Comparison of ENCODE assay signal across 36 cellular contexts in the genomic region with DNA sequence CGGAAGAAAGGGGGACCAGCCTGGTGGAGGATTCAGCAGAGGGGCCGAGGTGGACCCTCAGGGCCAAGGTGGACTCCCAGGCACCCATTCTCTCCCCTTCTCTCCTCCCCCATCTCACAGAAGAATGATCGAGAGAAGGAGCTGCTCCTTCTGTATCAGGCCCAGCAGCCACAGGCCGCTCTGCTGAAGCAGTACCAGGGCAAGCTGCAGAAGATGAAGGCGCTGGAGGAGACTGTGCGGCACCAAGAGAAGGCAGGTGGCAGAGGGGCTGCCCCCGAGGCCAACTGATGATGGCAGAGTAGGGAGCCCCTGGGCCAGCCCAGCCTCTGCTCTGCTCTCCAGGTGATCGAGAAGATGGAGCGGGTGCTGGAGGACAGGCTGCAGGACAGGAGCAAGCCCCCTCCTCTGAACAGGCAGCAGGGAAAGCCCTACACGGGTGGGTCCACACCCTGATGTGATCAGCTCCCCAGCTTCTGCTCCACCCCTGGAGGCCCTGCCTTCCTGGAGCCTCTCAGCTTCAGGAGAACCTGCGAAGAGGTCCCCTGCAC. TPM values are rescaled to one million over a fixed set of nuclear protein-coding genes. Genes with fewer than 3 reads are reported as not detected.
"Had no signal": no experiment of that assay in that cellular context is flagged by ENCODE, and none has a peak within 500 bp of the region (broad histone marks: within the 10 kb centered on the region; RNA-seq: fewer than 3 reads in every experiment).

No MANE protein-coding gene starts in this region.

- H3K27me3 ChIP-seq: ascending aorta, cardiac muscle cell had no signal

- H3K36me3 ChIP-seq: ascending aorta, cardiac muscle cell had no signal

- ATAC-seq: activated CD8-positive, alpha-beta T cell treated with anti-CD3 and anti-CD28 coated beads for 36 hours; activated naive CD8-positive, alpha-beta T cell treated with anti-CD3 and anti-CD28 coated beads, Interleukin-2, amount 50 U/mL, for 24 hours; activated T-cell treated with anti-CD3 and anti-CD28 coated beads, Interleukin-2, amount 50 U/mL, for 4 hours had no signal

- H3K4me1 ChIP-seq: ascending aorta had no signal

- H3K9me3 Mint-ChIP-seq: activated B cell treated with CpG ODN at 0.5 μM for 24 hours; activated CD4-positive, alpha-beta memory T cell treated with anti-CD3 and anti-CD28 coated beads for 36 hours; activated CD4-positive, alpha-beta T cell treated with anti-CD3 and anti-CD28 coated beads, Interleukin-2, amount 10 ng/mL, durations not matched to agents 24 days and 14 days; activated CD8-positive, alpha-beta T cell treated with anti-CD3 and anti-CD28 coated beads for 36 hours; activated naive CD4-positive, alpha-beta T cell treated with anti-CD3 and anti-CD28 coated beads, Interleukin-2, amount 10 ng/mL, durations not matched to agents 7 days and 5 days; activated naive CD4-positive, alpha-beta T cell treated with anti-CD3 and anti-CD28 coated beads, Interleukin-2, amount 50 U/mL, for 24 hours; activated naive CD8-positive, alpha-beta T cell treated with anti-CD3 and anti-CD28 coated beads, Interleukin-2, amount 10 ng/mL, durations not matched to agents 7 days and 5 days; activated naive CD8-positive, alpha-beta T cell treated with anti-CD3 and anti-CD28 coated beads, Interleukin-2, amount 50 U/mL, for 24 hours; activated T-cell treated with anti-CD3 and anti-CD28 coated beads, Interleukin-2, amount 50 U/mL, for 4 hours; activated T-helper 2 cell treated with anti-CD3 and anti-CD28 coated beads, Interferon-gamma antibody, Interleukin-2, Interleukin-4, amounts not matched to agents 10 μg/mL and 5 μg/mL and 100 μg/mL, durations not matched to agents 14 hours and 24 hours and 36 hours; central memory CD8-positive, alpha-beta T cell; T-helper 1 cell treated with Interleukin-12 subunit alpha and Interleukin-12 subunit beta and Interleukin-4 antibody, amounts not matched to agents 30 μg/mL and 1 μg/mL, for 36 hours; T-helper 2 cell treated with Interferon-gamma antibody and Interleukin-4, amounts not matched to agents 5 μg/mL and 100 μg/mL, for 36 hours had no signal

- H3K36me3 Mint-ChIP-seq: activated CD4-positive, alpha-beta memory T cell treated with anti-CD3 and anti-CD28 coated beads for 36 hours; activated naive CD4-positive, alpha-beta T cell treated with anti-CD3 and anti-CD28 coated beads, Interleukin-2, amount 10 ng/mL, durations not matched to agents 7 days and 5 days; activated naive CD4-positive, alpha-beta T cell treated with anti-CD3 and anti-CD28 coated beads, Interleukin-2, amount 50 U/mL, for 24 hours; activated naive CD8-positive, alpha-beta T cell; activated naive CD8-positive, alpha-beta T cell treated with anti-CD3 and anti-CD28 coated beads, Interleukin-2, amount 10 ng/mL, durations not matched to agents 7 days and 5 days; brain had no signal

- H3K27me3 Mint-ChIP-seq: activated B cell treated with CpG ODN at 0.5 μM for 24 hours; activated CD4-positive, alpha-beta memory T cell treated with anti-CD3 and anti-CD28 coated beads for 36 hours; activated CD4-positive, alpha-beta T cell treated with anti-CD3 and anti-CD28 coated beads, Interleukin-2, amount 10 ng/mL, durations not matched to agents 24 days and 14 days; activated CD8-positive, alpha-beta T cell treated with anti-CD3 and anti-CD28 coated beads for 36 hours; activated naive CD4-positive, alpha-beta T cell treated with anti-CD3 and anti-CD28 coated beads, Interleukin-2, amount 50 U/mL, for 24 hours; activated naive CD8-positive, alpha-beta T cell; activated naive CD8-positive, alpha-beta T cell treated with anti-CD3 and anti-CD28 coated beads, Interleukin-2, amount 50 U/mL, for 24 hours; central memory CD8-positive, alpha-beta T cell had no signal

- H3K4me1 Mint-ChIP-seq: activated B cell treated with CpG ODN at 0.5 μM for 24 hours had no signal

- H3K27ac Mint-ChIP-seq: activated B cell treated with CpG ODN at 0.5 μM for 24 hours; activated CD4-positive, alpha-beta memory T cell treated with anti-CD3 and anti-CD28 coated beads for 36 hours; activated CD4-positive, alpha-beta T cell treated with anti-CD3 and anti-CD28 coated beads, Interleukin-2, amount 10 ng/mL, durations not matched to agents 24 days and 14 days; activated CD8-positive, alpha-beta T cell treated with anti-CD3 and anti-CD28 coated beads for 36 hours; activated naive CD4-positive, alpha-beta T cell treated with anti-CD3 and anti-CD28 coated beads, Interleukin-2, amount 10 ng/mL, durations not matched to agents 7 days and 5 days; activated naive CD4-positive, alpha-beta T cell treated with anti-CD3 and anti-CD28 coated beads, Interleukin-2, amount 50 U/mL, for 24 hours; activated naive CD8-positive, alpha-beta T cell; activated naive CD8-positive, alpha-beta T cell treated with anti-CD3 and anti-CD28 coated beads, Interleukin-2, amount 10 ng/mL, durations not matched to agents 7 days and 5 days; activated naive CD8-positive, alpha-beta T cell treated with anti-CD3 and anti-CD28 coated beads, Interleukin-2, amount 50 U/mL, for 24 hours; activated T-helper 2 cell treated with anti-CD3 and anti-CD28 coated beads, Interferon-gamma antibody, Interleukin-2, Interleukin-4, amounts not matched to agents 10 μg/mL and 5 μg/mL and 100 μg/mL, durations not matched to agents 14 hours and 24 hours and 36 hours; brain; T-helper 1 cell treated with Interleukin-12 subunit alpha and Interleukin-12 subunit beta and Interleukin-4 antibody, amounts not matched to agents 30 μg/mL and 1 μg/mL, for 36 hours; T-helper 2 cell treated with Interferon-gamma antibody and Interleukin-4, amounts not matched to agents 5 μg/mL and 100 μg/mL, for 36 hours had no signal

- H3K27ac ChIP-seq: ascending aorta, cardiac muscle cell, VCaP had no signal

- H3K9me3 ChIP-seq: ascending aorta had no signal

- H3K4me3 Mint-ChIP-seq: activated B cell treated with CpG ODN at 0.5 μM for 24 hours; activated CD4-positive, alpha-beta memory T cell treated with anti-CD3 and anti-CD28 coated beads for 36 hours; activated CD4-positive, alpha-beta T cell treated with anti-CD3 and anti-CD28 coated beads, Interleukin-2, amount 10 ng/mL, durations not matched to agents 24 days and 14 days; activated CD8-positive, alpha-beta T cell treated with anti-CD3 and anti-CD28 coated beads for 36 hours; activated naive CD4-positive, alpha-beta T cell treated with anti-CD3 and anti-CD28 coated beads, Interleukin-2, amount 10 ng/mL, durations not matched to agents 7 days and 5 days; activated naive CD4-positive, alpha-beta T cell treated with anti-CD3 and anti-CD28 coated beads, Interleukin-2, amount 50 U/mL, for 24 hours; activated naive CD8-positive, alpha-beta T cell; activated naive CD8-positive, alpha-beta T cell treated with anti-CD3 and anti-CD28 coated beads, Interleukin-2, amount 10 ng/mL, durations not matched to agents 7 days and 5 days; activated naive CD8-positive, alpha-beta T cell treated with anti-CD3 and anti-CD28 coated beads, Interleukin-2, amount 50 U/mL, for 24 hours; activated T-cell treated with anti-CD3 and anti-CD28 coated beads, Interleukin-2, amount 50 U/mL, for 4 hours; brain; central memory CD8-positive, alpha-beta T cell; T-helper 1 cell treated with Interleukin-12 subunit alpha and Interleukin-12 subunit beta and Interleukin-4 antibody, amounts not matched to agents 30 μg/mL and 1 μg/mL, for 36 hours; T-helper 2 cell treated with Interferon-gamma antibody and Interleukin-4, amounts not matched to agents 5 μg/mL and 100 μg/mL, for 36 hours had no signal

- DNase-seq: activated B cell treated with CpG ODN at 0.5 μM for 24 hours; activated CD4-positive, alpha-beta memory T cell treated with anti-CD3 and anti-CD28 coated beads for 36 hours; activated CD4-positive, alpha-beta T cell treated with anti-CD3 and anti-CD28 coated beads for 4 hours; activated CD4-positive, alpha-beta T cell treated with anti-CD3 and anti-CD28 coated beads, Interleukin-2, amount 10 ng/mL, durations not matched to agents 24 days and 14 days; activated CD4-positive, alpha-beta T cell treated with anti-CD3 and anti-CD28 coated beads, Interleukin-2, amount 50 U/mL, for 1 hour; activated CD4-positive, alpha-beta T cell treated with anti-CD3 and anti-CD28 coated beads, Interleukin-2, amount 50 U/mL, for 4 hours; activated CD4-positive, CD25-positive, alpha-beta regulatory T cell treated with anti-CD3 and anti-CD28 coated beads, Interleukin-2, amount 50 U/mL, for 72 hours; activated CD8-positive, alpha-beta memory T cell treated with anti-CD3 and anti-CD28 coated beads, Interleukin-2, amount 50 U/mL, for 4 hours; activated CD8-positive, alpha-beta T cell treated with anti-CD3 and anti-CD28 coated beads for 36 hours; activated effector memory CD4-positive, alpha-beta T cell treated with Interleukin-2 at 50 U/mL for 16 hours; activated gamma-delta T cell; activated naive CD4-positive, alpha-beta T cell treated with anti-CD3 and anti-CD28 coated beads, Interleukin-2, amount 10 ng/mL, durations not matched to agents 7 days and 5 days; activated naive CD4-positive, alpha-beta T cell treated with Interleukin-2 at 50 U/mL for 16 hours; activated naive CD8-positive, alpha-beta T cell treated with anti-CD3 and anti-CD28 coated beads, Interleukin-2, amount 10 ng/mL, durations not matched to agents 7 days and 5 days; activated naive CD8-positive, alpha-beta T cell treated with anti-CD3 and anti-CD28 coated beads, Interleukin-2, amount 50 U/mL, for 24 hours; activated T-cell treated with anti-CD3 and anti-CD28 coated beads for 4 hours; activated T-cell treated with anti-CD3 and anti-CD28 coated beads, Interleukin-2, amount 50 U/mL, for 1 hour; activated T-cell treated with anti-CD3 and anti-CD28 coated beads, Interleukin-2, amount 50 U/mL, for 4 hours; amygdala; anterior cingulate cortex; caudate nucleus; cerebellar nuclear complex; T-helper 1 cell; T-helper 2 cell; T-helper 9 cell had no signal

- H3K4me3 ChIP-seq: ascending aorta, cardiac muscle cell had no signal

RNA-seq across cellular contexts. Expression of gene CYP11A1, which starts 36.5 kb away (rescaled TPM):
- total RNA-seq: activated B cell treated with CpG ODN at 0.5 μM for 24 hours; activated CD4-positive, alpha-beta T cell treated with anti-CD3 and anti-CD28 coated beads, Interleukin-2, amount 10 ng/mL, durations not matched to agents 24 days and 14 days; activated naive CD8-positive, alpha-beta T cell treated with anti-CD3 and anti-CD28 coated beads, Interleukin-2, amount 10 ng/mL, durations not matched to agents 7 days and 5 days; activated T-helper 2 cell treated with anti-CD3 and anti-CD28 coated beads, Interferon-gamma antibody, Interleukin-2, Interleukin-4, amounts not matched to agents 10 μg/mL and 5 μg/mL and 100 μg/mL, durations not matched to agents 14 hours and 24 hours and 36 hours; bronchial epithelial cell had no signal
